ENCODE assay signal across 1 cellular context in genomic region chr19:40420766-40421467, GRCh38.
TF ChIP-seq lines count a peak whose summit lies in the region.

No MANE protein-coding gene starts in this region.

TF ChIP-seq in HepG2, 621 proteins besides CTCF, POLR2A, EP300 and RAD21 (continues in another document):
- TF ChIP-seq ZNF678 (CRISPR knock-in tag; IDR thresholded peaks at IDR 0.05) (no peak), CREB1 (IDR thresholded peaks at IDR 0.05) (peak; percentile 22; the same call in 1 of the 2 replicates), CREB1 (CRISPR knock-in tag; IDR thresholded peaks at IDR 0.05) (no peak), FOSL2 (CRISPR knock-in tag; IDR thresholded peaks at IDR 0.05) (peak; percentile 80), TRIM24 (CRISPR knock-in tag; IDR thresholded peaks at IDR 0.05) (no peak), HNF1A (IDR thresholded peaks at IDR 0.05; ENCODE audit: low read depth) (no peak), HNF1A (CRISPR knock-in tag; IDR thresholded peaks at IDR 0.05; ENCODE audit: borderline replicate concordance) (no peak; the same call in 1 of the 2 replicates), ZHX2 (IDR thresholded peaks at IDR 0.05; ENCODE audit: low read depth) (no peak), ZHX2 (CRISPR knock-in tag; IDR thresholded peaks at IDR 0.05; ENCODE audit: borderline replicate concordance) (0 out of 2 replicates have a peak, but pooled peaks have one; percentile 37), ZNF451 (CRISPR knock-in tag; IDR thresholded peaks at IDR 0.05) (0 out of 2 replicates have a peak, but pooled peaks have one; percentile 92), ZNF879 (CRISPR knock-in tag; IDR thresholded peaks at IDR 0.05) (0 out of 2 replicates have a peak, but pooled peaks have one; percentile 60), SUZ12 (IDR thresholded peaks at IDR 0.05; ENCODE audit: low read depth, low read length) (no peak), BRD4 (CRISPR knock-in tag; IDR thresholded peaks at IDR 0.05) (0 out of 2 replicates have a peak, but pooled peaks have one; percentile 29), HOXA5 (CRISPR knock-in tag; IDR thresholded peaks at IDR 0.05) (peak; percentile 86), PRMT3 (CRISPR knock-in tag; IDR thresholded peaks at IDR 0.05; ENCODE audit: borderline replicate concordance, low read depth) (no peak), HHEX (CRISPR knock-in tag; IDR thresholded peaks at IDR 0.05) (no peak), ZC3H4 (CRISPR knock-in tag; IDR thresholded peaks at IDR 0.05; ENCODE audit: borderline replicate concordance) (no peak), ZNF580 (CRISPR knock-in tag; IDR thresholded peaks at IDR 0.05; ENCODE audit: borderline replicate concordance, low read depth) (no peak), NFE2L2 (IDR thresholded peaks at IDR 0.05; ENCODE audit: low read length) (no peak), SMYD3 (CRISPR knock-in tag; IDR thresholded peaks at IDR 0.05) (no peak), HNF4G (IDR thresholded peaks at IDR 0.05; ENCODE audit: borderline replicate concordance, low read depth, low read length) (0 out of 2 replicates have a peak, but pooled peaks have one; percentile 4), HNF4G (CRISPR knock-in tag; IDR thresholded peaks at IDR 0.05; ENCODE audit: borderline replicate concordance, low read depth) (peak; percentile 74; the same call in 1 of the 2 replicates), ZNF121 (CRISPR knock-in tag; IDR thresholded peaks at IDR 0.05) (peak; percentile 76), MTF2 (CRISPR knock-in tag; IDR thresholded peaks at IDR 0.05; ENCODE audit: borderline replicate concordance) (no peak), BCL3 (CRISPR knock-in tag; IDR thresholded peaks at IDR 0.05) (peak; percentile 83), ATF7 (IDR thresholded peaks at IDR 0.05) (no peak), ATF7 (CRISPR knock-in tag; IDR thresholded peaks at IDR 0.05) (peak; percentile 24; the same call in 1 of the 2 replicates), ZKSCAN1 (IDR thresholded peaks at IDR 0.05; ENCODE audit: low read length) (no peak), ZNF878 (CRISPR knock-in tag; IDR thresholded peaks at IDR 0.05) (peak; percentile 97), NR2F2 (IDR thresholded peaks at IDR 0.05; ENCODE audit: borderline replicate concordance, low read depth) (peak; percentile 34; the same call in 1 of the 2 replicates), FLYWCH1 (CRISPR knock-in tag; IDR thresholded peaks at IDR 0.05) (no peak), POLR2AphosphoS2 (IDR thresholded peaks at IDR 0.05; ENCODE audit: low read depth, low read length) (no peak), ZNF792 (CRISPR knock-in tag; IDR thresholded peaks at IDR 0.05) (no peak; the same call in 1 of the 2 replicates), ZBTB38 (CRISPR knock-in tag; IDR thresholded peaks at IDR 0.05) (peak; percentile 75), REST (IDR thresholded peaks at IDR 0.05; ENCODE audit: borderline replicate concordance in 1 of 2, low read depth in 1 of 2, low read length in 2 of 2) (no peak), HMGA1 (CRISPR knock-in tag; conservative IDR thresholded peaks at IDR 0.05) (no peak), ZNF280D (CRISPR knock-in tag; IDR thresholded peaks at IDR 0.05) (no peak), ZSCAN30 (CRISPR knock-in tag; IDR thresholded peaks at IDR 0.05) (no peak), ZNF530 (CRISPR knock-in tag; IDR thresholded peaks at IDR 0.05; ENCODE audit: low read depth) (no peak), SMAD1 (CRISPR knock-in tag; IDR thresholded peaks at IDR 0.05; ENCODE audit: borderline replicate concordance, low read depth) (peak; percentile 70; the same call in 1 of the 2 replicates), KMT2B (CRISPR knock-in tag; IDR thresholded peaks at IDR 0.05) (peak; percentile 84)
